ENCODE assay signal across 8 cellular contexts in the genomic region with DNA sequence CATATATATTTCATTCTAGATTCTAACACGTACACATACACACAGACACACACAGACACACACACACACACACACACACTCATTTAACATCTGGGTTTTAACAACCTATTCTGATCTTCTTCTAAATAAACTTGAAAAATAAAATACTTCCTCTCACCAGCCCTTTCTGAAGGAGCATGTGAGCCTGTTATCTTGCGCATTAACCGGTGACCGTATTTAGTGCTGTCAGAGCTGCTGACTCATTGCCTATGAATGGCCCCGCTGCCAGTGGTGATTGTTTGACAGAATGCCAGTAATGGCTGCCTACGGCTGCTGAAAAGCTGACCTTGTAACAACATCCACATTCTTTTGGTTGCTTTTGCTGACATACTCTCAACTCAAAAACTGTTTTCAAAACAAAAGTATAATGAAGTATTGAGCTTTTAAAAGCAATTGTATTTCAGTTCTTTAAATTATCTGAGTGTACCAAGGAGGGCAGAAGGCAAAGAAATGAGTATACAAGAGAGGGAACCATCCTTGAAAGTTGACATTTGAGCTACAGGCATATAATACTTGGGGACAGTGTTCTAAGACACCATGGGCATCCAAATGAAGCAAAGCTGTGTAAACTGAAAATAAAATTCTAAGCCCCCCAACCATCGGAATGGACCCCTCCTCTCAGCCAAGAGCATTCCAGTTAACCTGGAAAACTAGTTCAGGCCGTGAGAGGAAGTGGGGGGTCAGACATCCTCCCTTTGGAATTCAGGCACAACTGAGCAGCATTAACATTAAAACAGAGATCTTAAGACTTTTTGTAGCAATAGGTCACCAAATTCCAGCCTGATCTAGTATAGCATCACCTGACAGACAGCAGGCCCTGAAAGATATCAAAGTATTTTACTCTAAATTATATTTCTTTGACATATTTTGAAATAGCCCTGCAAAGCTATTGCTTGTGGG. TPM values are rescaled to one million over a fixed set of nuclear protein-coding genes. Genes with fewer than 3 reads are reported as not detected.
DNase-seq lines count a peak whose midpoint lies in the region; ATAC-seq, FAIRE-seq and TF ChIP-seq lines count a peak whose summit lies in the region.

No MANE protein-coding gene starts in this region.

- no peaks in the 10 kb centered on the region for H3K4me1 ChIP-seq in colonic mucosa
- H3K4me1 ChIP-seq in kidney (ENCODE audit: control insufficient read depth in 1 of 2, insufficient read depth in 1 of 2, low read depth in 1 of 2, low read length in 2 of 2), result no peaks in the 10 kb centered on the region
- peaks cover 0 to 14% (median 5%) of the 10 kb centered on the region in 6 donors for H3K4me1 ChIP-seq in spleen

- TF ChIP-seq POLR2A in spleen (IDR thresholded peaks at IDR 0.05), result no peak

- ATAC-seq in GM21515 (IDR thresholded peaks at IDR 0.05; ENCODE audit: unreplicated experiment), result no peak

- H3K27me3 ChIP-seq in colonic mucosa (no peaks in the 10 kb centered on the region), spleen (replicated peaks in 1 of 7) (no peaks in the 10 kb centered on the region)

- peak overlapping the region; percentile 1 for H3K27ac ChIP-seq in colonic mucosa
- H3K27ac ChIP-seq in kidney (ENCODE audit: low read depth in 2 of 2, low read length in 2 of 2), result peak overlapping the region; percentile 37 to 81
- peak overlapping the region in 7 of 8 donors; percentile 29 to 76 (median 58) for H3K27ac ChIP-seq in spleen

- WGBS in spleen, 5 donors, result 25 to 33% (median 29%) methylated on average over 8 of the region's 8 CpGs

- H3K9ac ChIP-seq in colonic mucosa (ENCODE audit: low read depth in 2 of 2, low read length in 2 of 2), result no peak overlapping the region
- no peak overlapping the region for H3K9ac ChIP-seq in kidney (ENCODE audit: low read length in 2 of 2)

- no peaks in the 10 kb centered on the region for H3K36me3 ChIP-seq in colonic mucosa
- H3K36me3 ChIP-seq in kidney (ENCODE audit: control insufficient read depth in 1 of 2, insufficient read depth in 2 of 2, low read length in 2 of 2), result no peaks in the 10 kb centered on the region
- H3K36me3 ChIP-seq in spleen, result no peaks in the 10 kb centered on the region

- peak; percentile 62 for FAIRE-seq in kidney (lab: Jason Lieb, UNC)

- no peaks in the 10 kb centered on the region for H3K9me3 ChIP-seq in colonic mucosa
- no peaks in the 10 kb centered on the region for H3K9me3 ChIP-seq in kidney (ENCODE audit: control insufficient read depth in 1 of 2, low read length in 2 of 2)
- no peaks in the 10 kb centered on the region for H3K9me3 ChIP-seq in spleen

- DNase-seq in HFF-Myc (ENCODE audit: extremely low read depth, low read depth) (peak; percentile 90), NCI-H748 (lab: John Stamatoyannopoulos, UW; ENCODE audit: unreplicated experiment) (peak; percentile 67), colonic mucosa (peak; percentile 74), kidney (peak; percentile 88), spleen (peak; percentile 73), OCI-M2 (lab: John Stamatoyannopoulos, UW; ENCODE audit: unreplicated experiment) (no peak), T-helper 2 cell (no peak)

- no peak for TF ChIP-seq CTCF in HFF-Myc (IDR thresholded peaks at IDR 0.05; ENCODE audit: low read depth, low read length, missing control alignments)
- no peak for TF ChIP-seq CTCF in colonic mucosa (IDR thresholded peaks at IDR 0.05)
- TF ChIP-seq CTCF in kidney (IDR thresholded peaks at IDR 0.05; ENCODE audit: borderline replicate concordance, extremely low read depth, insufficient read depth), result no peak
- no peak for TF ChIP-seq CTCF in spleen (IDR thresholded peaks at IDR 0.05 in 8 of 11, conservative IDR thresholded peaks at IDR 0.05 in 3 of 11)

- intact Hi-C loops in colonic mucosa (cut with DNase I) (loop anchor here (5.0 kb wide), 1 partner anchor 127 kb away; no protein-coding TSS in a partner anchor), kidney (cut with DNase I) (no loop called here), spleen (cut with DNase I; ENCODE audit: low total_unique reads) (no loop called here)

- no peak overlapping the region for H3K4me3 ChIP-seq in HFF-Myc (replicated peaks; ENCODE audit: low read depth, low read length)
- no peak overlapping the region for H3K4me3 ChIP-seq in colonic mucosa
- peak overlapping the region in 1 of 2 donors; percentile 1 for H3K4me3 ChIP-seq in kidney (ENCODE audit: low read length in 2 of 2)
- H3K4me3 ChIP-seq in spleen, result no peak overlapping the region

RNA-seq across cellular contexts. Expression of gene DTNA, which starts 50.2 kb away (rescaled TPM):
- total RNA-seq in colonic mucosa, result 1 to 10 TPM; 1.3 to 7.5 TPM
- total RNA-seq in kidney, result 22.3 TPM
- polyA plus RNA-seq in kidney (ENCODE audit: insufficient read depth, low read depth, low replicate concordance), result 6.2 TPM
- total RNA-seq in spleen, result 10 to 100 TPM in 6 of 7 donors, 1 to 10 TPM in 1; 7.7 to 29.2 (median 20.8) TPM
- polyA plus RNA-seq in spleen, result 1 to 10 TPM; 3.0 to 8.3 (median 3.9) TPM

Comparison
In these comparisons a context has a peak if more than half of its experiments do, and no peak if none do; other contexts are left out.
1. DNase-seq: peak in HFF-Myc (single experiment), NCI-H748 (single experiment), colonic mucosa (single experiment), kidney (single experiment) and spleen (single experiment); none in OCI-M2 (single experiment) and T-helper 2 cell (0 of 5).
2. H3K27ac ChIP-seq: peak in every context shown above with its lines; median percentile 59 in kidney; 58 in spleen; 1 in colonic mucosa.